ENCODE assay signal across 19 cellular contexts in the genomic region with DNA sequence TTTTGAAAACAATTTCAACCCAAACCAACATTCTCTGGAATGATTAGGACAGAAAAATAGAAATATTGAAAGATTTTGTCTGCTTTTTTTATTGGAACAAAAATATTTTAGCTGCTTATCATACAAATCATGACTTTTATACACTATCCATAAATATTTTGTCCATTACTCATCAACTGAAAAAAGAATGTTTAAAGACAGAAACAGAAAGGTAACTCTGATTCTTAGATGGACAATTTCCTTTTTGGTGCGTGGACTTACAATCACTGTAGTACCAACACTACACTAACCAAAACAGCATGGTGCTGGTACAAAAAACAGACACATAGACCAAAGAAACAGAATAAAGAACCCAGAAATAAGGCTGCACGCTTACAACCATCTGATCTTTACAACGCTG.
"Had no signal": no experiment of that assay in that cellular context is flagged by ENCODE, and none has a peak within 500 bp of the region (broad histone marks: within the 10 kb centered on the region; RNA-seq: fewer than 3 reads in every experiment).

No MANE protein-coding gene starts in this region.

- H3K36me3 ChIP-seq: suprapubic skin, transverse colon, uterus, WERI-Rb-1 had no signal

- H3K4me3 Mint-ChIP-seq: stimulated activated naive CD8-positive, alpha-beta T cell treated with anti-CD3 and anti-CD28 coated beads, Interleukin-15, amount 100 ng/mL, for 72 hours had no signal

- H3K27ac ChIP-seq: body of pancreas, dorsolateral prefrontal cortex, hepatocyte, suprapubic skin, transverse colon, uterus, WERI-Rb-1 had no signal

- ATAC-seq: activated naive CD4-positive, alpha-beta T cell treated with anti-CD3 and anti-CD28 coated beads, Interleukin-2, amount 50 U/mL, for 72 hours; body of pancreas; stimulated activated naive CD8-positive, alpha-beta T cell treated with anti-CD3 and anti-CD28 coated beads, Interleukin-15, amount 100 ng/mL, for 72 hours had no signal

- H3K27me3 Mint-ChIP-seq: progenitor cell of endocrine pancreas; stimulated activated naive CD8-positive, alpha-beta T cell treated with anti-CD3 and anti-CD28 coated beads, Interleukin-15, amount 100 ng/mL, for 72 hours had no signal

- H3K4me2 ChIP-seq: hepatocyte had no signal

- H3K4me1 ChIP-seq: body of pancreas, suprapubic skin, transverse colon, uterus had no signal

- H3K27ac Mint-ChIP-seq: activated naive CD4-positive, alpha-beta T cell treated with anti-CD3 and anti-CD28 coated beads, Interleukin-2, amount 50 U/mL, for 72 hours; progenitor cell of endocrine pancreas; stimulated activated naive CD8-positive, alpha-beta T cell treated with anti-CD3 and anti-CD28 coated beads, Interleukin-15, amount 100 ng/mL, for 72 hours had no signal

- DNase-seq: activated CD4-positive, alpha-beta T cell treated with anti-CD3 and anti-CD28 coated beads for 1 hour; activated gamma-delta T cell treated with Interleukin-2 at 50 U/mL for 16 hours; amniotic stem cell; body of pancreas; caudate nucleus; dorsolateral prefrontal cortex; foreskin fibroblast; midbrain; occipital lobe; stimulated activated naive CD8-positive, alpha-beta T cell treated with anti-CD3 and anti-CD28 coated beads, Interleukin-15, amount 100 ng/mL, for 72 hours; transverse colon; uterus; WERI-Rb-1 had no signal

- H3K36me3 Mint-ChIP-seq: activated naive CD4-positive, alpha-beta T cell treated with anti-CD3 and anti-CD28 coated beads, Interleukin-2, amount 50 U/mL, for 72 hours had no signal

- H3K4me1 Mint-ChIP-seq: stimulated activated naive CD8-positive, alpha-beta T cell treated with anti-CD3 and anti-CD28 coated beads, Interleukin-15, amount 100 ng/mL, for 72 hours had no signal

- H3K9me3 ChIP-seq: body of pancreas, suprapubic skin, uterus had no signal

- H3K27me3 ChIP-seq: body of pancreas, dorsolateral prefrontal cortex, hepatocyte, suprapubic skin, transverse colon, uterus had no signal

- H3K79me2 ChIP-seq: hepatocyte had no signal

- FAIRE-seq: colon had no signal

- H3K4me3 ChIP-seq: body of pancreas, dorsolateral prefrontal cortex, hepatocyte, lung, suprapubic skin, transverse colon, uterus had no signal

- H2AFZ ChIP-seq: hepatocyte had no signal

- H3K9me3 Mint-ChIP-seq: stimulated activated naive CD8-positive, alpha-beta T cell treated with anti-CD3 and anti-CD28 coated beads, Interleukin-15, amount 100 ng/mL, for 72 hours had no signal
